In genomic region chr20:63924241-63924640, GRCh38 we compare ENCODE assay signal across 20 cellular contexts.
"Had no signal": no experiment of that assay in that cellular context is flagged by ENCODE, and none has a peak within 500 bp of the region (broad histone marks: within the 10 kb centered on the region; RNA-seq: fewer than 3 reads in every experiment).

No MANE protein-coding gene starts in this region.

- H3K27ac ChIP-seq: coronary artery, esophagus squamous epithelium, right atrium auricular region, skin epidermis, thyroid gland had no signal

- DNase-seq: activated CD8-positive, alpha-beta memory T cell treated with anti-CD3 and anti-CD28 coated beads, Interleukin-2, amount 50 U/mL, for 4 hours; activated CD8-positive, alpha-beta T cell treated with anti-CD3 and anti-CD28 coated beads for 36 hours; activated naive CD4-positive, alpha-beta T cell treated with anti-CD3 and anti-CD28 coated beads for 36 hours; amniotic stem cell; central memory CD4-positive, alpha-beta T cell; esophagus squamous epithelium; hypothalamus; kidney glomerular epithelial cell; mesendoderm; stimulated activated CD4-positive, alpha-beta T cell treated with anti-CD3 and anti-CD28 coated beads, Interleukin-15, amount 100 ng/mL, for 24 hours; stimulated activated CD4-positive, alpha-beta T cell treated with anti-CD3 and anti-CD28 coated beads, Interleukin-4, amount 100 ng/mL, for 1 hour; stimulated activated naive B cell treated with anti-CD40 and anti-IgM and Interleukin-4, amounts not matched to agents 10 μg/mL and 1 μg/mL and 100 μg/mL, for 72 hours; T-cell had no signal

- H3K4me3 Mint-ChIP-seq: activated CD8-positive, alpha-beta T cell treated with anti-CD3 and anti-CD28 coated beads for 36 hours; activated naive CD4-positive, alpha-beta T cell treated with anti-CD3 and anti-CD28 coated beads for 36 hours; stimulated activated naive B cell treated with anti-CD40 and anti-IgM and Interleukin-4, amounts not matched to agents 10 μg/mL and 1 μg/mL and 100 μg/mL, for 72 hours; T-cell had no signal

- H3K27ac Mint-ChIP-seq: activated naive CD4-positive, alpha-beta T cell treated with anti-CD3 and anti-CD28 coated beads for 36 hours; stimulated activated naive B cell treated with anti-CD40 and anti-IgM and Interleukin-4, amounts not matched to agents 10 μg/mL and 1 μg/mL and 100 μg/mL, for 72 hours had no signal

- FAIRE-seq: endothelial cell of umbilical vein, urothelium cell line had no signal

- H3K9me3 ChIP-seq: esophagus squamous epithelium, right atrium auricular region, thyroid gland had no signal

- H3K4me3 ChIP-seq: coronary artery, esophagus squamous epithelium, right atrium auricular region, skin epidermis, thyroid gland had no signal

- H3K9me3 Mint-ChIP-seq: activated CD8-positive, alpha-beta T cell treated with anti-CD3 and anti-CD28 coated beads for 36 hours; activated naive CD4-positive, alpha-beta T cell treated with anti-CD3 and anti-CD28 coated beads for 36 hours; stimulated activated naive B cell treated with anti-CD40 and anti-IgM and Interleukin-4, amounts not matched to agents 10 μg/mL and 1 μg/mL and 100 μg/mL, for 72 hours; T-cell had no signal

- H3K27me3 ChIP-seq: esophagus squamous epithelium, right atrium auricular region, thyroid gland had no signal

- ATAC-seq: activated CD8-positive, alpha-beta T cell treated with anti-CD3 and anti-CD28 coated beads for 36 hours; stimulated activated naive B cell treated with anti-CD40 and anti-IgM and Interleukin-4, amounts not matched to agents 10 μg/mL and 1 μg/mL and 100 μg/mL, for 72 hours; T-cell had no signal

- H3K27me3 Mint-ChIP-seq: activated CD8-positive, alpha-beta T cell treated with anti-CD3 and anti-CD28 coated beads for 36 hours; progenitor cell of endocrine pancreas; stimulated activated naive B cell treated with anti-CD40 and anti-IgM and Interleukin-4, amounts not matched to agents 10 μg/mL and 1 μg/mL and 100 μg/mL, for 72 hours; T-cell had no signal
